Comparison of ENCODE assay signal across 3 cellular contexts in the genomic region with DNA sequence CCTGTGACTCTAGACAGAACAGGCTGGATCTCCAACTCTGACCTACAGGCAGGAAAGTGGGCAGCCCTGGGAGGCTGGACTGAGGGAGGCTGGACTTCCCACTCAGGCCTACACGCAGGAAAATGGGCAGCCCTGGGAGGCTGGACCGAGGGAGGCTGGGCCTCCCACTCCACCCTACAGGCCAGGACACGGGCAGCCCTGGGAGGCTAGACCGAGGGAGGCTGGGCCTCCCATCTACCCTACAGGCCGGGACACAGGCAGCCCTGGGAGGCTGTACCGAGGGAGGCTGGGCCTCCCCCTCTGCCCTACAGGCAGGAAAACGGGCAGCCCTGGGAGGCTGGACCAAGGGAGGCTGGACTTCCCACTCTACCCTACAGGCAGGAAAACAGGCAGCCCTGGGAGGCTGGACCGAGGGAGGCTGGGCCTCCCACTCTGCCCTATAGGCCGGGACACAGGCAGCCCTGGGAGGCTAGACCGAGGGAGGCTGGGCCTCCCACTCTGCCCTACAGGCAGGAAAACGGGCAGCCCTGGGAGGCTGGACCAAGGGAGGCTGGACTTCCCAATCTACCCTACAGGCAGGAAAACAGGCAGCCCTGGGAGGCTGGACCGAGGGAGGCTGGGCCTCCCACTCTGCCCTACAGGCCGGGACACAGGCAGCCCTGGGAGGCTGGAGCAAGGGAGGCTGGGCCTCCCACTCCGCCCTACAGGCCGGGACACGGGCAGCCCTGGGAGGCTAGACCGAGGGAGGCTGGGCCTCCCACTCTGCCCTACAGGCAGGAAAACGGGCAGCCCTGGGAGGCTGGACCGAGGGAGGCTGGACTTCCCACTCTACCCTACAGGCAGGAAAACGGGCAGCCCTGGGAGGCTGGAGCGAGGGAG. TPM values are rescaled to one million over a fixed set of nuclear protein-coding genes. Genes with fewer than 3 reads are reported as not detected.
"Had no signal": no experiment of that assay in that cellular context is flagged by ENCODE, and none has a peak within 500 bp of the region (broad histone marks: within the 10 kb centered on the region; RNA-seq: fewer than 3 reads in every experiment).

No MANE protein-coding gene starts in this region.

RNA-seq across cellular contexts. Expression of gene C1QTNF12, which starts 1.8 kb away (rescaled TPM):
- total RNA-seq: M059J, RPMI7951, SJCRH30 had no signal
